In genomic region chr2:218021536-218022071, GRCh38 we compare ENCODE assay signal across 24 cellular contexts. TPM values are rescaled to one million over a fixed set of nuclear protein-coding genes. Genes with fewer than 3 reads are reported as not detected.
DNase-seq lines count a peak whose midpoint lies in the region; ATAC-seq, FAIRE-seq and TF ChIP-seq lines count a peak whose summit lies in the region.
"Had no signal": no experiment of that assay in that cellular context is flagged by ENCODE, and none has a peak within 500 bp of the region (broad histone marks: within the 10 kb centered on the region; RNA-seq: fewer than 3 reads in every experiment).

No MANE protein-coding gene starts in this region.

- peaks cover 31% of the 10 kb centered on the region for H3K4me1 Mint-ChIP-seq in WTC11
- H3K4me1 Mint-ChIP-seq: activated naive CD4-positive, alpha-beta T cell treated with anti-CD3 and anti-CD28 coated beads, Interleukin-2, amount 50 U/mL, for 24 hours had no signal

- POLR2A ChIA-PET in WTC11 (lab: Charles Lee): no interaction called here

- peaks cover 98% of the 10 kb centered on the region for H3K4me1 ChIP-seq in left ventricle myocardium inferior
- peaks cover 71% of the 10 kb centered on the region for H3K4me1 ChIP-seq in psoas muscle
- H3K4me1 ChIP-seq: colonic mucosa had no signal

- ATAC-seq in WTC11: no peak
- peak; percentile 84 to 91 (median 86) for ATAC-seq in psoas muscle
- no peak for ATAC-seq in left lobe of liver
- ATAC-seq: T-helper 17 cell had no signal

- H3K27ac ChIP-seq in left ventricle myocardium inferior (replicated peaks): peak overlapping the region; percentile 89
- H3K27ac ChIP-seq in psoas muscle: peak overlapping the region; percentile 82
- H3K27ac ChIP-seq: colonic mucosa, upper lobe of left lung had no signal

- TF ChIP-seq POLR2A in GM12891 (IDR thresholded peaks at IDR 0.05; ENCODE audit: low read depth, low read length): no peak

- H3K27me3 Mint-ChIP-seq in WTC11 (ENCODE audit: low read depth): no peaks in the 10 kb centered on the region; the same call in 1 of the 2 replicates
- H3K27me3 Mint-ChIP-seq: activated naive CD4-positive, alpha-beta T cell treated with anti-CD3 and anti-CD28 coated beads, Interleukin-2, amount 50 U/mL, for 24 hours; IgD-negative memory B cell had no signal

- 23 to 47% (median 31%) methylated on average over 12 of the region's 12 CpGs for WGBS in psoas muscle, 3 donors

- no peak overlapping the region for H3K27ac Mint-ChIP-seq in WTC11
- H3K27ac Mint-ChIP-seq: activated naive CD4-positive, alpha-beta T cell treated with anti-CD3 and anti-CD28 coated beads, Interleukin-2, amount 50 U/mL, for 24 hours; IgD-negative memory B cell; T-helper 17 cell had no signal

- FAIRE-seq in GM12891 (lab: Jason Lieb, UNC): no peak
- FAIRE-seq: G401.6, H54 had no signal

- no peaks in the 10 kb centered on the region for H3K36me3 ChIP-seq in left ventricle myocardium inferior
- no peaks in the 10 kb centered on the region for H3K36me3 ChIP-seq in psoas muscle (ENCODE audit: insufficient read depth in 1 of 2, low read depth in 1 of 2)
- H3K36me3 ChIP-seq: colonic mucosa, upper lobe of left lung had no signal

- intact Hi-C loops in left ventricle myocardium inferior (cut with micrococcal nuclease): no loop called here
- intact Hi-C loops in psoas muscle (cut with DNase I): no loop called here

- H3K4me3 Mint-ChIP-seq in WTC11: no peak overlapping the region
- H3K4me3 Mint-ChIP-seq: activated naive CD4-positive, alpha-beta T cell treated with anti-CD3 and anti-CD28 coated beads, Interleukin-2, amount 50 U/mL, for 24 hours; IgD-negative memory B cell; T-helper 17 cell had no signal

- no peak for TF ChIP-seq CTCF in WTC11 (IDR thresholded peaks at IDR 0.05)
- TF ChIP-seq CTCF in left ventricle myocardium inferior (IDR thresholded peaks at IDR 0.05; ENCODE audit: borderline replicate concordance): no peak
- no peak for TF ChIP-seq CTCF in psoas muscle (IDR thresholded peaks at IDR 0.05)

- H3K27me3 ChIP-seq in left ventricle myocardium inferior (ENCODE audit: low read depth) (no peaks in the 10 kb centered on the region), psoas muscle (ENCODE audit: insufficient read depth in 3 of 3, low read length in 2 of 3) (no peaks in the 10 kb centered on the region)
- H3K27me3 ChIP-seq: colonic mucosa, upper lobe of left lung had no signal

- peak; percentile 2 for DNase-seq in 8988T
- peak; percentile 10 for DNase-seq in WTC11 (ENCODE audit: low spot score)
- DNase-seq in left ventricle myocardium inferior: peak; percentile 69
- DNase-seq in psoas muscle: peak; percentile 58 to 88
- DNase-seq in inferior parietal cortex (ENCODE audit: extremely low spot score): no peak
- DNase-seq in GM12891 (ENCODE audit: insufficient read length, low spot score): no peak
- no peak for DNase-seq in left lobe of liver (ENCODE audit: low spot score)
- DNase-seq in SKM-1 (lab: John Stamatoyannopoulos, UW; ENCODE audit: unreplicated experiment): no peak
- DNase-seq: activated CD8-positive, alpha-beta memory T cell treated with anti-CD3 and anti-CD28 coated beads for 24 hours; activated T-cell treated with anti-CD3 and anti-CD28 coated beads, Interleukin-2, amount 50 U/mL, for 48 hours; colonic mucosa; hypothalamus; NCI-H146; NCI-H2171 treated with DMSO at 0.1 percent for 48 hours; OCI-M1; stimulated activated CD4-positive, alpha-beta T cell treated with anti-CD3 and anti-CD28 coated beads, Interleukin-2, amount 100 ng/mL, for 24 hours; stimulated activated naive CD4-positive, alpha-beta T cell treated with Interleukin-2 at 50 U/mL for 16 hours; T-helper 17 cell; upper lobe of left lung had no signal

- H3K9me3 ChIP-seq in left ventricle myocardium inferior (replicated peaks): no peaks in the 10 kb centered on the region
- H3K9me3 ChIP-seq in psoas muscle: no peaks in the 10 kb centered on the region
- H3K9me3 ChIP-seq: colonic mucosa, upper lobe of left lung had no signal

- H3K9me3 Mint-ChIP-seq in WTC11: no peaks in the 10 kb centered on the region
- H3K9me3 Mint-ChIP-seq: activated naive CD4-positive, alpha-beta T cell treated with anti-CD3 and anti-CD28 coated beads, Interleukin-2, amount 50 U/mL, for 24 hours; IgD-negative memory B cell had no signal

- CTCF ChIA-PET in WTC11 (lab: Charles Lee): interaction anchor here (1.2 to 1.3 kb wide), 2 partner anchors 32 to 236 kb away, joined by 3 to 6 read pairs; no protein-coding TSS in a partner anchor

- H3K4me3 ChIP-seq in left ventricle myocardium inferior (peak overlapping the region; percentile 35), psoas muscle (peak overlapping the region; percentile 56)
- H3K4me3 ChIP-seq: colonic mucosa, upper lobe of left lung had no signal

- no peaks in the 10 kb centered on the region for H3K36me3 Mint-ChIP-seq in WTC11
- H3K36me3 Mint-ChIP-seq: activated naive CD4-positive, alpha-beta T cell treated with anti-CD3 and anti-CD28 coated beads, Interleukin-2, amount 50 U/mL, for 24 hours had no signal

TF ChIP-seq in WTC11, 78 proteins besides CTCF, POLR2A, EP300 and RAD21:
- TF ChIP-seq TEAD4 (CRISPR knock-in tag; IDR thresholded peaks at IDR 0.05): no peak

TF ChIP-seq in GM12891, 5 proteins besides CTCF, POLR2A, EP300 and RAD21:
- TF ChIP-seq PAX5 (IDR thresholded peaks at IDR 0.05; ENCODE audit: insufficient read depth, low read length, severe bottlenecking) (no peak), POLR2AphosphoS5 (IDR thresholded peaks at IDR 0.05; ENCODE audit: low read depth, low read length) (no peak), POU2F2 (IDR thresholded peaks at IDR 0.05; ENCODE audit: low read depth, low read length) (no peak), SPI1 (IDR thresholded peaks at IDR 0.05; ENCODE audit: low read depth, low read length) (no peak)

RNA-seq across cellular contexts. Expression of gene TNS1, which starts 18.8 kb away (rescaled TPM):
- total RNA-seq in WTC11 (2021) (4.2 to 5.4 TPM (median 4.5 TPM) in 3 replicates), left ventricle myocardium inferior (828 TPM), psoas muscle (100 to 1,000 TPM; 231 to 742 (median 415) TPM), left lobe of liver (102 TPM)
- 100 to 1,000 TPM in 2 of 3 donors, 10 to 100 TPM in 1; 73.4 to 276 (median 155) TPM for polyA plus RNA-seq in psoas muscle
- polyA plus RNA-seq in GM12891 (2012; ENCODE audit: low read depth, missing spikeins): 1.7 TPM
- polyA plus RNA-seq: IgD-negative memory B cell had no signal

RNA-seq across cellular contexts. Expression of gene RUFY4, which starts 47.4 kb away (rescaled TPM):
- total RNA-seq in WTC11 (2021) (0.31 to 0.64 TPM (median 0.57 TPM) in 3 replicates), left ventricle myocardium inferior (not detected), psoas muscle (not detected), left lobe of liver (not detected)
- under 1 TPM in 2 of 3 donors, not detected in 1; 0.01 to 0.03 TPM for polyA plus RNA-seq in psoas muscle
- 6.0 TPM for polyA plus RNA-seq in GM12891 (2012; ENCODE audit: low read depth, missing spikeins)
- total RNA-seq: colonic mucosa, MCF 10A had no signal

Comparison
In these comparisons a context has a peak if more than half of its experiments do, and no peak if none do; other contexts are left out.
1. DNase-seq: peak in 8988T (single experiment), WTC11 (single experiment), left ventricle myocardium inferior (single experiment) and psoas muscle (2 of 2); none in inferior parietal cortex (single experiment), GM12891 (single experiment), left lobe of liver (single experiment) and SKM-1 (single experiment).
2. ATAC-seq: peak in psoas muscle (4 of 4); none in WTC11 (single experiment) and left lobe of liver (single experiment).
3. RNA of gene TNS1, which starts 18.8 kb away (total RNA-seq): 828 TPM in left ventricle myocardium inferior (single experiment), 231 to 742 TPM in psoas muscle and 102 TPM in left lobe of liver (single experiment); 4.2 to 5.4 TPM in WTC11; every median in the first group is over 10 times any median in the second.